Comparison of ENCODE assay signal across 1 cellular context in genomic region chr16:424623-425081, GRCh38.
TF ChIP-seq lines count a peak whose summit lies in the region.

No MANE protein-coding gene starts in this region.

TF ChIP-seq in SK-N-SH treated with all-trans-retinoic acid at 6 μM for 48 hours, 23 proteins besides CTCF, POLR2A, EP300 and RAD21 (continued from another document):
- TF ChIP-seq TSHZ2 (CRISPR knock-in tag; IDR thresholded peaks at IDR 0.05): no peak
- TF ChIP-seq RARB (CRISPR knock-in tag; IDR thresholded peaks at IDR 0.05): no peak
